In genomic region chr1:239456788-239457187, GRCh38 we compare ENCODE assay signal across 17 cellular contexts.
DNase-seq lines count a peak whose midpoint lies in the region; ATAC-seq, FAIRE-seq and TF ChIP-seq lines count a peak whose summit lies in the region.
"Had no signal": no experiment of that assay in that cellular context is flagged by ENCODE, and none has a peak within 500 bp of the region (broad histone marks: within the 10 kb centered on the region; RNA-seq: fewer than 3 reads in every experiment).

No MANE protein-coding gene starts in this region.

- ATAC-seq in GM18517 (IDR thresholded peaks at IDR 0.05; ENCODE audit: unreplicated experiment): no peak
- ATAC-seq in left lung: no peak

- no peak overlapping the region for H3K4me3 Mint-ChIP-seq in HFFc6
- H3K4me3 Mint-ChIP-seq in astrocyte (ENCODE audit: unreplicated experiment): no peak overlapping the region
- H3K4me3 Mint-ChIP-seq: CD14-positive monocyte had no signal

- no peaks in the 10 kb centered on the region for H3K4me1 ChIP-seq in astrocyte (ENCODE audit: insufficient read depth, low read length)
- no peaks in the 10 kb centered on the region for H3K4me1 ChIP-seq in smooth muscle cell (ENCODE audit: low read depth)
- H3K4me1 ChIP-seq in effector memory CD4-positive, alpha-beta T cell (ENCODE audit: control insufficient read depth, insufficient read depth, low read length, poor library complexity, severe bottlenecking): no peaks in the 10 kb centered on the region
- H3K4me1 ChIP-seq in left lung: no peaks in the 10 kb centered on the region
- H3K4me1 ChIP-seq: HAP-1 had no signal

- no peaks in the 10 kb centered on the region for H3K79me2 ChIP-seq in astrocyte (ENCODE audit: insufficient read depth, low read length)
- no peaks in the 10 kb centered on the region for H3K79me2 ChIP-seq in smooth muscle cell (ENCODE audit: low read depth)

- H3K27me3 ChIP-seq in astrocyte (ENCODE audit: insufficient read depth, low read length) (no peaks in the 10 kb centered on the region), smooth muscle cell (ENCODE audit: low read depth) (no peaks in the 10 kb centered on the region), left lung (no peaks in the 10 kb centered on the region)
- H3K27me3 ChIP-seq in effector memory CD4-positive, alpha-beta T cell (replicated peaks; ENCODE audit: control insufficient read depth, insufficient read depth, low read length, poor library complexity, severe bottlenecking): no peaks in the 10 kb centered on the region

- H3K9me3 ChIP-seq in astrocyte (ENCODE audit: insufficient read depth, low read depth, low read length) (peaks cover 6% of the 10 kb centered on the region), smooth muscle cell (replicated peaks; ENCODE audit: low read depth) (no peaks in the 10 kb centered on the region), left lung (peaks cover 0 to 16% of the 10 kb centered on the region in 2 donors)
- no peaks in the 10 kb centered on the region for H3K9me3 ChIP-seq in effector memory CD4-positive, alpha-beta T cell (ENCODE audit: control insufficient read depth, low read length)
- H3K9me3 ChIP-seq: HAP-1 had no signal

- no peaks in the 10 kb centered on the region for H3F3A ChIP-seq in smooth muscle cell (ENCODE audit: low read depth)

- H3K9me3 Mint-ChIP-seq in HFFc6: peaks cover 5% of the 10 kb centered on the region
- H3K9me3 Mint-ChIP-seq in astrocyte (ENCODE audit: unreplicated experiment): peaks cover 3% of the 10 kb centered on the region

- H4K20me1 ChIP-seq in astrocyte (ENCODE audit: insufficient read depth, low read length) (no peaks in the 10 kb centered on the region), smooth muscle cell (ENCODE audit: low read depth) (no peaks in the 10 kb centered on the region)

- H3K27me3 Mint-ChIP-seq in HFFc6 (ENCODE audit: insufficient read depth) (no peaks in the 10 kb centered on the region; the same call in 1 of the 2 replicates), astrocyte (ENCODE audit: low read depth, unreplicated experiment) (no peaks in the 10 kb centered on the region)

- H3K27ac ChIP-seq in astrocyte (ENCODE audit: low read depth, low read length) (no peak overlapping the region), smooth muscle cell (ENCODE audit: low read depth) (peak overlapping the region; percentile 59), left lung (no peak overlapping the region)
- no peak overlapping the region for H3K27ac ChIP-seq in effector memory CD4-positive, alpha-beta T cell (ENCODE audit: insufficient read depth, low read length, poor library complexity, severe bottlenecking)
- H3K27ac ChIP-seq: HL-60 had no signal

- H2AFZ ChIP-seq in astrocyte (ENCODE audit: low read depth, low read length) (no peak overlapping the region), smooth muscle cell (ENCODE audit: low read depth) (no peak overlapping the region)

- DNase-seq in HFFc6 (peak; percentile 23), M059J (ENCODE audit: low read depth) (peak; percentile 53), astrocyte (ENCODE audit: low read depth) (peak; percentile 38), smooth muscle cell (lab: John Stamatoyannopoulos, UW; ENCODE audit: unreplicated experiment) (no peak), left lung (no peak)
- DNase-seq in effector memory CD4-positive, alpha-beta T cell: no peak
- DNase-seq: Calu3, DMS79, GOT3, IMR-90, KBM-7 had no signal

- FAIRE-seq in astrocyte (lab: Jason Lieb, UNC): no peak
- FAIRE-seq: G401.6, GM12891 had no signal

- H3K4me2 ChIP-seq in astrocyte (ENCODE audit: low read length) (no peak overlapping the region), smooth muscle cell (no peak overlapping the region)

- intact Hi-C loops in left lung (cut with DNase I): no loop called here

- H3K36me3 Mint-ChIP-seq in HFFc6 (ENCODE audit: low read depth) (no peaks in the 10 kb centered on the region; the same call in 1 of the 2 replicates), astrocyte (ENCODE audit: low read depth, unreplicated experiment) (no peaks in the 10 kb centered on the region)
- H3K36me3 Mint-ChIP-seq: CD14-positive monocyte had no signal

- H3K36me3 ChIP-seq in astrocyte (ENCODE audit: insufficient read depth, low read length) (no peaks in the 10 kb centered on the region), smooth muscle cell (ENCODE audit: low read depth) (no peaks in the 10 kb centered on the region), left lung (no peaks in the 10 kb centered on the region)
- no peaks in the 10 kb centered on the region for H3K36me3 ChIP-seq in effector memory CD4-positive, alpha-beta T cell (ENCODE audit: control insufficient read depth, insufficient read depth, low read length)
- H3K36me3 ChIP-seq: HAP-1 had no signal

- H3K9ac ChIP-seq in astrocyte (ENCODE audit: low read length): no peak overlapping the region
- no peak overlapping the region for H3K9ac ChIP-seq in smooth muscle cell (ENCODE audit: low read depth)

- H3K4me1 Mint-ChIP-seq in HFFc6 (ENCODE audit: low read depth) (peaks cover 7% of the 10 kb centered on the region; the same call in 1 of the 2 replicates), astrocyte (ENCODE audit: low read depth, unreplicated experiment) (peaks cover 24% of the 10 kb centered on the region)

- 80% methylated on average over 2 of the region's 2 CpGs for WGBS in smooth muscle cell (ENCODE audit: low lambda C conversion rate)

- H3K27ac Mint-ChIP-seq in HFFc6 (no peak overlapping the region), astrocyte (ENCODE audit: unreplicated experiment) (no peak overlapping the region)
- H3K27ac Mint-ChIP-seq: CD14-positive monocyte had no signal

- TF ChIP-seq CTCF in HFFc6 (IDR thresholded peaks at IDR 0.05) (no peak), astrocyte (IDR thresholded peaks at IDR 0.05; ENCODE audit: insufficient read depth, low read depth, low read length) (no peak), smooth muscle cell (IDR thresholded peaks at IDR 0.05; ENCODE audit: borderline replicate concordance, insufficient read depth, poor library complexity, severe bottlenecking) (no peak), left lung (IDR thresholded peaks at IDR 0.05) (no peak)

- no peak overlapping the region for H3K4me3 ChIP-seq in astrocyte (ENCODE audit: insufficient read depth, low read depth, low read length)
- H3K4me3 ChIP-seq in smooth muscle cell: no peak overlapping the region
- H3K4me3 ChIP-seq in effector memory CD4-positive, alpha-beta T cell (ENCODE audit: insufficient read depth, low read depth, low read length, poor library complexity, severe bottlenecking): no peak overlapping the region
- H3K4me3 ChIP-seq in left lung: no peak overlapping the region
- H3K4me3 ChIP-seq: HAP-1 had no signal

Comparison
In these comparisons a context has a peak if more than half of its experiments do, and no peak if none do; other contexts are left out.
1. DNase-seq: peak in HFFc6 (single experiment), M059J (single experiment) and astrocyte (single experiment); none in smooth muscle cell (single experiment), effector memory CD4-positive, alpha-beta T cell (0 of 3) and left lung (0 of 2).